Comparison of ENCODE assay signal across 16 cellular contexts in the genomic region with DNA sequence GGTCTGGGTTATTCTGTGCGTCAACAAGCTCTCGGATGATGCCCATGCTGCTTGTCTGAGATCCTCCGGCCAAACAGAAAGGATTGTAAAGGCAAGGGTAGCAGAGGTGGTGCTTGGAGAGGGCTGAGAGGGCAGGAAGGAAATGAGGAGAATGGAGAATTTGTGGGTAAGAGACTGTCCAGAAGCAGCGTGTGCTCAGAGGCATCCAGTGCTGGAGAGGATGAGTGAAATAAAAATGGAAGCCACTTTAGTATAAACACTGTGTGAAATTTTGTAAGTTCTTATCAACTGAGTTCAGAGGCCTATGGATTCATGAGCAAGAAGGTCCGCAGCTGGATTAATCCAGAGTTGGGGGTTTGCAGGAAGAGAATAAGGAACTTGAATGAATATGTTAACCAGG. TPM values are rescaled to one million over a fixed set of nuclear protein-coding genes. Genes with fewer than 3 reads are reported as not detected.
DNase-seq lines count a peak whose midpoint lies in the region; ATAC-seq and TF ChIP-seq lines count a peak whose summit lies in the region.
"Had no signal": no experiment of that assay in that cellular context is flagged by ENCODE, and none has a peak within 500 bp of the region (broad histone marks: within the 10 kb centered on the region; RNA-seq: fewer than 3 reads in every experiment).

No MANE protein-coding gene starts in this region.

- no peaks in the 10 kb centered on the region for H3K9me3 Mint-ChIP-seq in mesothelial cell of epicardium
- H3K9me3 Mint-ChIP-seq: CD8-positive, alpha-beta memory T cell had no signal

- DNase-seq in Right ventricle myocardium inferior (ENCODE audit: missing footprints) (peak; percentile 5), right cardiac atrium (no peak), brain microvascular endothelial cell (no peak), mesothelial cell of epicardium (ENCODE audit: low spot score in 2 of 2, unreplicated experiment in 2 of 2) (no peak), NCI-H446 (lab: John Stamatoyannopoulos, UW) (no peak), lower lobe of right lung (no peak), Kasumi-1 (lab: John Stamatoyannopoulos, UW) (no peak), NK-92 (lab: John Stamatoyannopoulos, UW; ENCODE audit: unreplicated experiment) (no peak)
- DNase-seq: CD8-positive, alpha-beta memory T cell; DND-41; GOT3; NCI-H1417; NCI-H1930; NCI-H748 treated with DMSO at 0.1 percent for 48 hours had no signal

- H3K4me3 Mint-ChIP-seq in mesothelial cell of epicardium: no peak overlapping the region
- H3K4me3 Mint-ChIP-seq: CD8-positive, alpha-beta memory T cell had no signal

- H3K9me3 ChIP-seq in right cardiac atrium (ENCODE audit: control insufficient read depth, low read length): no peaks in the 10 kb centered on the region
- no peaks in the 10 kb centered on the region for H3K9me3 ChIP-seq in lower lobe of right lung
- H3K9me3 ChIP-seq: BLaER1 treated with 17β-estradiol and CSF1 and Interleukin-3, amounts not matched to agents 10 nM and 100 nM; SJSA1 had no signal

- no peaks in the 10 kb centered on the region for H3K27me3 Mint-ChIP-seq in mesothelial cell of epicardium (ENCODE audit: low read depth)

- no peaks in the 10 kb centered on the region for H3K36me3 Mint-ChIP-seq in mesothelial cell of epicardium
- H3K36me3 Mint-ChIP-seq: CD8-positive, alpha-beta memory T cell had no signal

- in situ Hi-C loops in brain microvascular endothelial cell (cut with HindIII; ENCODE audit: low pct_ligation_motif_present, low sequenced_read_pairs): no loop called here

- H3K36me3 ChIP-seq in brain microvascular endothelial cell (replicated peaks) (no peaks in the 10 kb centered on the region), lower lobe of right lung (no peaks in the 10 kb centered on the region)
- H3K36me3 ChIP-seq: BLaER1 treated with 17β-estradiol and CSF1 and Interleukin-3, amounts not matched to agents 10 nM and 100 nM; SJSA1 had no signal

- TF ChIP-seq CTCF in brain microvascular endothelial cell (IDR thresholded peaks at IDR 0.05; ENCODE audit: low read depth, low read length, missing control alignments) (no peak), mesothelial cell of epicardium (IDR thresholded peaks at IDR 0.05; ENCODE audit: unreplicated experiment) (no peak), lower lobe of right lung (IDR thresholded peaks at IDR 0.05) (no peak)

- H3K27ac Mint-ChIP-seq in mesothelial cell of epicardium: peak overlapping the region; percentile 91

- 89% methylated on average over 5 of the region's 5 CpGs for WGBS in right cardiac atrium

- H3K4me3 ChIP-seq in right cardiac atrium (ENCODE audit: low read length): no peak overlapping the region
- no peak overlapping the region for H3K4me3 ChIP-seq in brain microvascular endothelial cell (ENCODE audit: low read depth, low read length)
- no peak overlapping the region for H3K4me3 ChIP-seq in lower lobe of right lung
- H3K4me3 ChIP-seq: BLaER1 treated with 17β-estradiol and CSF1 and Interleukin-3, amounts not matched to agents 10 nM and 100 nM; SJSA1 had no signal

- ATAC-seq in Right ventricle myocardium inferior (no peak), right cardiac atrium (no peak), lower lobe of right lung (no peak)

- H3K4me1 ChIP-seq in right cardiac atrium (ENCODE audit: control insufficient read depth, insufficient read depth, low read length) (no peaks in the 10 kb centered on the region), lower lobe of right lung (no peaks in the 10 kb centered on the region)
- H3K4me1 ChIP-seq: SJSA1 had no signal

- H3K4me1 Mint-ChIP-seq in mesothelial cell of epicardium: peaks cover 41% of the 10 kb centered on the region
- H3K4me1 Mint-ChIP-seq: CD8-positive, alpha-beta memory T cell had no signal

- H3K27ac ChIP-seq in right cardiac atrium (ENCODE audit: low read length) (no peak overlapping the region), brain microvascular endothelial cell (peak overlapping the region; percentile 36), lower lobe of right lung (no peak overlapping the region)
- H3K27ac ChIP-seq: BLaER1 treated with 17β-estradiol and CSF1 and Interleukin-3, amounts not matched to agents 10 nM and 100 nM; SJSA1 had no signal

- intact Hi-C loops in Right ventricle myocardium inferior (cut with DNase I): no loop called here
- intact Hi-C loops in right cardiac atrium (cut with DNase I): no loop called here
- intact Hi-C loops in lower lobe of right lung (cut with DNase I): no loop called here

- no peaks in the 10 kb centered on the region for H3K27me3 ChIP-seq in right cardiac atrium (ENCODE audit: control insufficient read depth, insufficient read depth)
- H3K27me3 ChIP-seq in brain microvascular endothelial cell (replicated peaks): no peaks in the 10 kb centered on the region
- no peaks in the 10 kb centered on the region for H3K27me3 ChIP-seq in lower lobe of right lung (ENCODE audit: low read depth)
- H3K27me3 ChIP-seq: BLaER1 treated with 17β-estradiol and CSF1 and Interleukin-3, amounts not matched to agents 10 nM and 100 nM; SJSA1 had no signal

RNA-seq across cellular contexts. Expression of a gene that starts 59.5 kb away (rescaled TPM):
- 2.9 TPM for total RNA-seq in Right ventricle myocardium inferior
- total RNA-seq in right cardiac atrium: 10 to 100 TPM; 12.6 to 23.9 (median 16.3) TPM
- polyA plus RNA-seq in right cardiac atrium: 4.1 TPM
- total RNA-seq in mesothelial cell of epicardium: 33.5 to 36.6 TPM (median 35.4 TPM) in 3 replicates
- total RNA-seq in lower lobe of right lung: 35.7 TPM
- polyA plus RNA-seq: CD8-positive, alpha-beta memory T cell had no signal
